Comparison of ENCODE assay signal across 25 cellular contexts in the genomic region with DNA sequence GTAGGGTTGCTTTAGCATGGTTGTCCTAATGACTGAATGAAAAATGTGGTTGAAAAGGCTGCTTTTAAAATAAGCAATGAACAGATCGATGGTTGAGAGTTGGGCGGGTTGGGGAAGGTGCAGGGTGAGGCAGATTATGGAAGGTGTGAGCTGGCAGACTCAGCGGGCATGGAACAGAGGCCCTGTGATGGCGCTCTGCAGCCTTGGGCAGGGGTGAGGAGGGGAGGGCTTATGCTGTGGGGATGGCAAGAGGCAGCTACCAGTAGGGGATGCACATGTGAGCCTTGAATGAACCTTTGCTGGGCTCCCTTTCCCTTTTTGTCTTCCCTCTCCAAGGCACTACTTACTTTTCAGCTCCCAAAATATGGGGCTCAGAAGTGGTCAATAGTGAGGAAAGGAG.
"Had no signal": no experiment of that assay in that cellular context is flagged by ENCODE, and none has a peak within 500 bp of the region (broad histone marks: within the 10 kb centered on the region; RNA-seq: fewer than 3 reads in every experiment).

No MANE protein-coding gene starts in this region.

- ATAC-seq: gastrocnemius medialis; left cardiac atrium; left lung; naive thymus-derived CD8-positive, alpha-beta T cell; sciatic nerve; stimulated activated naive CD8-positive, alpha-beta T cell treated with anti-CD3 and anti-CD28 coated beads, Interleukin-15, amount 100 ng/mL, for 72 hours had no signal

- H3K36me3 ChIP-seq: ovary, thyroid gland, vagina had no signal

- H3K27me3 ChIP-seq: dorsolateral prefrontal cortex, gastrocnemius medialis, left lung, ovary, thyroid gland, vagina had no signal

- H3K27ac Mint-ChIP-seq: nephron progenitor cell; stimulated activated naive CD8-positive, alpha-beta T cell treated with anti-CD3 and anti-CD28 coated beads, Interleukin-15, amount 100 ng/mL, for 72 hours had no signal

- H3K9me3 ChIP-seq: gastrocnemius medialis, left lung, ovary, thyroid gland, vagina had no signal

- H3K27me3 Mint-ChIP-seq: naive thymus-derived CD8-positive, alpha-beta T cell; stimulated activated naive CD8-positive, alpha-beta T cell treated with anti-CD3 and anti-CD28 coated beads, Interleukin-15, amount 100 ng/mL, for 72 hours had no signal

- H3K4me3 ChIP-seq: dorsolateral prefrontal cortex, gastrocnemius medialis, left lung, ovary, smooth muscle cell, thyroid gland, vagina had no signal

- H3K4me1 ChIP-seq: left lung, vagina had no signal

- H3K4me3 Mint-ChIP-seq: naive thymus-derived CD8-positive, alpha-beta T cell; nephron progenitor cell; stimulated activated naive CD8-positive, alpha-beta T cell treated with anti-CD3 and anti-CD28 coated beads, Interleukin-15, amount 100 ng/mL, for 72 hours had no signal

- H3K4me2 ChIP-seq: smooth muscle cell had no signal

- H3K27ac ChIP-seq: gastrocnemius medialis, left lung, ovary, thyroid gland, vagina had no signal

- DNase-seq: dorsolateral prefrontal cortex; effector CD4-positive, alpha-beta T cell; foreskin fibroblast; gastrocnemius medialis; head of caudate nucleus; left cardiac atrium; left lung; mesenchymal stem cell; midbrain; naive thymus-derived CD8-positive, alpha-beta T cell; nephron progenitor cell; occipital lobe; ovary; posterior cingulate gyrus; stimulated activated CD4-positive, alpha-beta T cell treated with anti-CD3 and anti-CD28 coated beads, Interleukin-12 subunit alpha, Interleukin-12 subunit beta, amount 100 ng/mL, for 4 hours; stimulated activated CD4-positive, alpha-beta T cell treated with anti-CD3 and anti-CD28 coated beads, Interleukin-1b, Interleukin-23, amount 100 ng/mL, for 48 hours; stimulated activated CD4-positive, alpha-beta T cell treated with anti-CD3 and anti-CD28 coated beads, Interleukin-4, amount 100 ng/mL, for 1 hour; stimulated activated CD8-positive, alpha-beta memory T cell treated with anti-CD3 and anti-CD28 coated beads, Interleukin-4, amount 100 ng/mL, for 48 hours; stimulated activated naive CD4-positive, alpha-beta T cell; stimulated activated naive CD8-positive, alpha-beta T cell treated with anti-CD3 and anti-CD28 coated beads, Interleukin-15, amount 100 ng/mL, for 72 hours; thyroid gland; trophoblast cell had no signal

- H3K9me3 Mint-ChIP-seq: naive thymus-derived CD8-positive, alpha-beta T cell; nephron progenitor cell; stimulated activated naive CD8-positive, alpha-beta T cell treated with anti-CD3 and anti-CD28 coated beads, Interleukin-15, amount 100 ng/mL, for 72 hours had no signal
